In the genomic region with DNA sequence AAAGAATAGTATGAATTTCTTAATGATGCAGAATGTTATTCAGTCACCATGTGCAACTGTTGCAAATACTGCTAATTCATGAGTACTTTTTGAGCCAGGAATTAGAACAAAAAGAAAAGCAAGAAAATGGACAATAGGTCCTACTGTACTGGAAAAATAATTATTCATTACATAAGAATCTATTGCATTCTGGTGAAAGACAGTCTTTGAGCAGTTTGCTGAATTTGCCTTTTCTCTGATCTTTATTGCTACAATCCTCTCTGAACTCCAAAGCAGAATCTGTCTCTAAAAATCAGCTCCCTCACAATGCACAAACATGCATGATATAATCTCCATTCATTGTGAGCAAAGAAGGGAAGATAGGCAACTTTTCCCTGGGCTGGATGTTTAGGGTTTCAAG, we compare ENCODE assay signal across 25 cellular contexts. TPM values are rescaled to one million over a fixed set of nuclear protein-coding genes. Genes with fewer than 3 reads are reported as not detected.
A peak's percentile ranks its signal among the peaks of the same experiment; 100 is the strongest.
DNase-seq lines count a peak whose midpoint lies in the region; ATAC-seq, FAIRE-seq and TF ChIP-seq lines count a peak whose summit lies in the region.
"Had no signal": no experiment of that assay in that cellular context is flagged by ENCODE, and none has a peak within 500 bp of the region (broad histone marks: within the 10 kb centered on the region; RNA-seq: fewer than 3 reads in every experiment).

No MANE protein-coding gene starts in this region.

- no peak overlapping the region for H3K27ac ChIP-seq in heart right ventricle
- no peak overlapping the region for H3K27ac ChIP-seq in kidney (ENCODE audit: low read depth in 2 of 2, low read length in 2 of 2)
- H3K27ac ChIP-seq: BLaER1, Peyer's patch, SJCRH30 had no signal

- peaks cover 11% of the 10 kb centered on the region for H3K36me3 Mint-ChIP-seq in activated CD8-positive, alpha-beta T cell treated with anti-CD3 and anti-CD28 coated beads, Interleukin-2, amount 10 ng/mL, durations not matched to agents 7 days and 5 days (ENCODE audit: low read depth)

- POLR2A ChIA-PET in activated CD8-positive, alpha-beta T cell treated with anti-CD3 and anti-CD28 coated beads, Interleukin-2, amount 10 ng/mL, durations not matched to agents 7 days and 5 days (lab: Charles Lee) = no interaction called here

- peaks cover 0 to 4% (median 0%) of the 10 kb centered on the region in 11 donors for H3K9me3 ChIP-seq in heart right ventricle
- no peaks in the 10 kb centered on the region for H3K9me3 ChIP-seq in kidney (ENCODE audit: control insufficient read depth in 1 of 2, low read length in 2 of 2)
- H3K9me3 ChIP-seq: BLaER1, Caco-2, Peyer's patch, SJCRH30 had no signal

- peaks cover 25% of the 10 kb centered on the region for H3K27me3 Mint-ChIP-seq in activated CD8-positive, alpha-beta T cell treated with anti-CD3 and anti-CD28 coated beads, Interleukin-2, amount 10 ng/mL, durations not matched to agents 7 days and 5 days (ENCODE audit: low read depth)
- H3K27me3 Mint-ChIP-seq: CD4-positive, alpha-beta T cell; IgD-negative memory B cell had no signal

- H3K4me3 Mint-ChIP-seq in activated CD8-positive, alpha-beta T cell treated with anti-CD3 and anti-CD28 coated beads, Interleukin-2, amount 10 ng/mL, durations not matched to agents 7 days and 5 days = no peak overlapping the region
- H3K4me3 Mint-ChIP-seq: CD4-positive, alpha-beta T cell; IgD-negative memory B cell had no signal

- H3K4me3 ChIP-seq in heart right ventricle (no peak overlapping the region), kidney (ENCODE audit: low read length in 2 of 2) (no peak overlapping the region)
- H3K4me3 ChIP-seq: BLaER1, Peyer's patch, SJCRH30 had no signal

- no peak for ATAC-seq in heart right ventricle
- no peak for ATAC-seq in activated CD8-positive, alpha-beta T cell treated with anti-CD3 and anti-CD28 coated beads, Interleukin-2, amount 10 ng/mL, durations not matched to agents 7 days and 5 days

- H3K4me1 ChIP-seq in heart right ventricle (peaks cover 0 to 12% (median 0%) of the 10 kb centered on the region in 9 donors), kidney (ENCODE audit: control insufficient read depth in 1 of 2, insufficient read depth in 1 of 2, low read depth in 1 of 2, low read length in 2 of 2) (no peaks in the 10 kb centered on the region)
- H3K4me1 ChIP-seq: BLaER1, Caco-2, Peyer's patch, SJCRH30 had no signal

- peaks cover 2% of the 10 kb centered on the region for H3K4me1 Mint-ChIP-seq in activated CD8-positive, alpha-beta T cell treated with anti-CD3 and anti-CD28 coated beads, Interleukin-2, amount 10 ng/mL, durations not matched to agents 7 days and 5 days (ENCODE audit: low read depth)

- DNase-seq in SK-MEL-5 (ENCODE audit: low read depth, low spot score) = peak; percentile 74
- DNase-seq in frontal cortex (ENCODE audit: low spot score in 2 of 2) = no peak
- DNase-seq in pons (ENCODE audit: low spot score) = peak; percentile 98
- DNase-seq in heart right ventricle = no peak
- DNase-seq in activated CD8-positive, alpha-beta T cell treated with anti-CD3 and anti-CD28 coated beads, Interleukin-2, amount 10 ng/mL, durations not matched to agents 7 days and 5 days = no peak
- DNase-seq in DMS79 treated with DMSO at 0.1 percent for 48 hours (lab: John Stamatoyannopoulos, UW) = no peak
- no peak for DNase-seq in kidney
- DNase-seq: Caco-2; CD4-positive, alpha-beta T cell; DMS 273 treated with DMSO at 0.1 percent for 48 hours; DND-41; MV-4-11; NCI-H1694; NCI-H2081; NCI-H2171; NCI-H345; NCI-H524; NCI-H774; NK-92 treated with Interleukin-12 subunit alpha and Interleukin-12 subunit beta, amount 100 ng/mL, for 24 hours; Peyer's patch; SJCRH30 had no signal

- no peak overlapping the region for H3K27ac Mint-ChIP-seq in activated CD8-positive, alpha-beta T cell treated with anti-CD3 and anti-CD28 coated beads, Interleukin-2, amount 10 ng/mL, durations not matched to agents 7 days and 5 days
- H3K27ac Mint-ChIP-seq: CD4-positive, alpha-beta T cell; IgD-negative memory B cell had no signal

- in situ Hi-C loops in SK-MEL-5 (cut with HindIII; ENCODE audit: low pct_unique_long_range_greater_than_20kb, low sequenced_read_pairs) = no loop called here

- no peak overlapping the region for H3K9ac ChIP-seq in kidney (ENCODE audit: low read length in 2 of 2)
- H3K9ac ChIP-seq: BLaER1 had no signal

- CTCF ChIA-PET in activated CD8-positive, alpha-beta T cell treated with anti-CD3 and anti-CD28 coated beads, Interleukin-2, amount 10 ng/mL, durations not matched to agents 7 days and 5 days (lab: Charles Lee) = no interaction called here

- no peaks in the 10 kb centered on the region for H3K9me3 Mint-ChIP-seq in activated CD8-positive, alpha-beta T cell treated with anti-CD3 and anti-CD28 coated beads, Interleukin-2, amount 10 ng/mL, durations not matched to agents 7 days and 5 days (ENCODE audit: insufficient read depth)
- H3K9me3 Mint-ChIP-seq: CD4-positive, alpha-beta T cell had no signal

- FAIRE-seq in frontal cortex (lab: Jason Lieb, UNC) (peak; percentile 97), kidney (lab: Jason Lieb, UNC) (no peak)
- FAIRE-seq: GM12891, H1 had no signal

- H3K27me3 ChIP-seq in heart right ventricle = no peaks in the 10 kb centered on the region
- H3K27me3 ChIP-seq: BLaER1, Peyer's patch, SJCRH30 had no signal

- H3K36me3 ChIP-seq in heart right ventricle (no peaks in the 10 kb centered on the region), kidney (ENCODE audit: control insufficient read depth in 1 of 2, insufficient read depth in 2 of 2, low read length in 2 of 2) (no peaks in the 10 kb centered on the region)
- H3K36me3 ChIP-seq: BLaER1, Peyer's patch, SJCRH30 had no signal

- intact Hi-C loops in heart right ventricle (cut with DNase I) = no loop called here
- intact Hi-C loops in kidney (cut with DNase I) = no loop called here

- TF ChIP-seq CTCF in heart right ventricle (IDR thresholded peaks at IDR 0.05) (no peak), kidney (IDR thresholded peaks at IDR 0.05; ENCODE audit: borderline replicate concordance, extremely low read depth, insufficient read depth) (no peak)

RNA-seq across cellular contexts. Expression of gene IFIT2, which starts 12.8 kb away (rescaled TPM):
- 1.7 and 2.0 TPM in 2 replicates for total RNA-seq in SK-MEL-5 (2014; rRNA removed; shearing (Covaris generic))
- 1.3 and 1.5 TPM in 2 replicates for polyA plus RNA-seq in SK-MEL-5 (2015; cell fraction: cytosol; rRNA removed)
- polyA plus RNA-seq in SK-MEL-5 (2015; cell fraction: nucleus; rRNA removed) = 0.49 and 0.61 TPM in 2 replicates
- total RNA-seq in frontal cortex = 3.3 TPM
- total RNA-seq in heart right ventricle = 10 to 100 TPM in 3 of 10 donors, 1 to 10 TPM in 7; 2.1 to 24.4 (median 6.5) TPM
- 1 to 10 TPM; 1.8 to 4.6 TPM for polyA plus RNA-seq in heart right ventricle
- 1 to 10 TPM; 7.3 TPM for total RNA-seq in activated CD8-positive, alpha-beta T cell treated with anti-CD3 and anti-CD28 coated beads, Interleukin-2, amount 10 ng/mL, durations not matched to agents 7 days and 5 days
- total RNA-seq in kidney = 12.2 TPM
- 6.9 TPM for polyA plus RNA-seq in kidney (ENCODE audit: insufficient read depth, low read depth, low replicate concordance)

RNA-seq across cellular contexts. Expression of gene IFIT3, which starts 13.1 kb away (rescaled TPM):
- 4.5 and 5.0 TPM in 2 replicates for total RNA-seq in SK-MEL-5 (2014; rRNA removed; shearing (Covaris generic))
- 4.9 and 5.1 TPM in 2 replicates for polyA plus RNA-seq in SK-MEL-5 (2015; cell fraction: cytosol; rRNA removed)
- polyA plus RNA-seq in SK-MEL-5 (2015; cell fraction: nucleus; rRNA removed) = 1.3 and 1.6 TPM in 2 replicates
- 6.5 TPM for total RNA-seq in frontal cortex
- total RNA-seq in heart right ventricle = 100 to 1,000 TPM in 1 of 10 donors, 10 to 100 TPM in 7, 1 to 10 TPM in 2; 8.0 to 102 (median 13.2) TPM
- 1 to 10 TPM; 4.7 to 7.9 TPM for polyA plus RNA-seq in heart right ventricle
- 10 to 100 TPM; 42.8 to 43.7 TPM for total RNA-seq in activated CD8-positive, alpha-beta T cell treated with anti-CD3 and anti-CD28 coated beads, Interleukin-2, amount 10 ng/mL, durations not matched to agents 7 days and 5 days
- total RNA-seq in kidney = 20.1 TPM
- 14.7 TPM for polyA plus RNA-seq in kidney (ENCODE audit: insufficient read depth, low read depth, low replicate concordance)

Comparison
In these comparisons a context has a peak if more than half of its experiments do, and no peak if none do; other contexts are left out.
1. DNase-seq: peak in SK-MEL-5 (single experiment) and pons (single experiment); none in frontal cortex (0 of 2), heart right ventricle (0 of 2), activated CD8-positive, alpha-beta T cell treated with anti-CD3 and anti-CD28 coated beads, Interleukin-2, amount 10 ng/mL, durations not matched to agents 7 days and 5 days (single experiment), DMS79 treated with DMSO at 0.1 percent for 48 hours (single experiment) and kidney (single experiment).